In genomic region chr14:51730674-51731073, GRCh38 we compare ENCODE assay signal across 18 cellular contexts.
DNase-seq lines count a peak whose midpoint lies in the region; ATAC-seq and TF ChIP-seq lines count a peak whose summit lies in the region.
"Had no signal": no experiment of that assay in that cellular context is flagged by ENCODE, and none has a peak within 500 bp of the region (broad histone marks: within the 10 kb centered on the region; RNA-seq: fewer than 3 reads in every experiment).

No MANE protein-coding gene starts in this region.

- H3K14ac ChIP-seq in IMR-90 (replicated peaks; ENCODE audit: low read depth, low read length), result no peak overlapping the region

- H3K4me1 ChIP-seq in GM23248 (ENCODE audit: insufficient read depth) (peaks cover 43% of the 10 kb centered on the region), IMR-90 (ENCODE audit: control insufficient read depth, insufficient read depth, low read length) (no peaks in the 10 kb centered on the region), smooth muscle cell (ENCODE audit: low read depth) (no peaks in the 10 kb centered on the region), ovary (ENCODE audit: insufficient read depth) (no peaks in the 10 kb centered on the region)
- H3K4me1 ChIP-seq: BE2C had no signal

- no peak overlapping the region for H2BK5ac ChIP-seq in IMR-90 (ENCODE audit: low read depth, low read length, poor library complexity, severe bottlenecking)

- H2BK120ac ChIP-seq in IMR-90 (ENCODE audit: low read depth, low read length), result no peak overlapping the region

- POLR2A ChIA-PET in IMR-90 (lab: Charles Lee; ENCODE audit: unreplicated experiment), result no interaction called here

- no peaks in the 10 kb centered on the region for H3K9me3 ChIP-seq in GM23248 (ENCODE audit: low read depth)
- H3K9me3 ChIP-seq in IMR-90 (ENCODE audit: control insufficient read depth, insufficient read depth, low read length), result no peaks in the 10 kb centered on the region; the same call in 1 of the 2 replicates
- H3K9me3 ChIP-seq in smooth muscle cell (replicated peaks; ENCODE audit: low read depth), result no peaks in the 10 kb centered on the region
- H3K9me3 ChIP-seq in ovary, result no peaks in the 10 kb centered on the region
- H3K9me3 ChIP-seq: BE2C had no signal

- no TSS peak for BruUV-seq in IMR-90 (replicated peaks; lab: Mats Ljungman, UMichigan)

- no peak overlapping the region for H3K4ac ChIP-seq in IMR-90 (ENCODE audit: low read depth, low read length)

- no peak overlapping the region for H3K56ac ChIP-seq in IMR-90 (ENCODE audit: extremely low read depth, insufficient read depth, low read length)

- H2AK5ac ChIP-seq in IMR-90 (ENCODE audit: low read depth, low read length), result no peak overlapping the region

- H3K79me1 ChIP-seq in IMR-90 (ENCODE audit: low read depth in 1 of 2, low read length in 2 of 2), result peaks cover 9 to 23% of the 10 kb centered on the region in 2 experiments

- H3K4me2 ChIP-seq in GM23248 (ENCODE audit: unreplicated experiment) (no peak overlapping the region), IMR-90 (ENCODE audit: low read depth, low read length) (no peak overlapping the region), smooth muscle cell (no peak overlapping the region)
- H3K4me2 ChIP-seq: GM23338 had no signal

- H4K5ac ChIP-seq in IMR-90 (ENCODE audit: low read depth, low read length), result no peak overlapping the region

- intact Hi-C loops in IMR-90 (cut with micrococcal nuclease) (no loop called here), ovary (cut with DNase I) (no loop called here)

- no peak overlapping the region for H2BK15ac ChIP-seq in IMR-90 (ENCODE audit: low read depth, low read length)

- H3K23ac ChIP-seq in IMR-90 (ENCODE audit: low read depth, low read length), result no peak overlapping the region

- peaks cover 26% of the 10 kb centered on the region for H3K79me2 ChIP-seq in GM23248 (ENCODE audit: insufficient read depth)
- H3K79me2 ChIP-seq in smooth muscle cell (ENCODE audit: low read depth), result no peaks in the 10 kb centered on the region

- CTCF ChIA-PET in IMR-90 (lab: Yijun Ruan, JAX), result no interaction called here

- H2AK9ac ChIP-seq in IMR-90 (replicated peaks; ENCODE audit: low read depth, low read length, poor library complexity), result no peak overlapping the region

- DNase-seq in GM23248 (peak; percentile 17), IMR-90 (peak; percentile 1), left kidney (ENCODE audit: low read depth, low spot score) (peak; percentile 56), smooth muscle cell (lab: John Stamatoyannopoulos, UW; ENCODE audit: unreplicated experiment) (no peak), ovary (no peak), GM13976 (ENCODE audit: low spot score) (no peak)
- no peak for DNase-seq in stimulated activated CD4-positive, alpha-beta T cell treated with anti-CD3 and anti-CD28 coated beads, Interleukin-12 subunit alpha, Interleukin-12 subunit beta, amount 100 ng/mL, for 4 hours
- DNase-seq: ACHN; BE2C; C1 segment of cervical spinal cord; CD4-positive, CD25-positive, alpha-beta regulatory T cell; CD8-positive, alpha-beta memory T cell; COR-L47; GF-D8; HCEC 1CT had no signal

- H4K20me1 ChIP-seq in GM23248 (ENCODE audit: insufficient read depth) (peaks cover 14% of the 10 kb centered on the region; the same call in 1 of the 2 replicates), IMR-90 (ENCODE audit: insufficient read depth, low read length) (peaks cover 10% of the 10 kb centered on the region; the same call in 1 of the 2 replicates), smooth muscle cell (ENCODE audit: low read depth) (peaks cover 52% of the 10 kb centered on the region)

- no peak overlapping the region for H4K8ac ChIP-seq in IMR-90 (ENCODE audit: low read depth in 2 of 2, low read length in 2 of 2)

- H2AFZ ChIP-seq in GM23248 (no peak overlapping the region), IMR-90 (replicated peaks; ENCODE audit: low read length, poor library complexity) (no peak overlapping the region), smooth muscle cell (ENCODE audit: low read depth) (no peak overlapping the region)
- H2AFZ ChIP-seq: GM23338 had no signal

- H2BK20ac ChIP-seq in IMR-90 (ENCODE audit: low read depth, low read length), result no peak overlapping the region

- H3F3A ChIP-seq in GM23248 (ENCODE audit: insufficient read depth), result peaks cover 93% of the 10 kb centered on the region
- H3F3A ChIP-seq in smooth muscle cell (ENCODE audit: low read depth), result peaks cover 51% of the 10 kb centered on the region

- TF ChIP-seq EP300 in ovary (IDR thresholded peaks at IDR 0.05), result no peak

- H3K9me2 ChIP-seq in GM23248 (ENCODE audit: insufficient read depth), result no peaks in the 10 kb centered on the region

- no peak for ATAC-seq in IMR-90 (ENCODE audit: low read depth)
- ATAC-seq: GM23338, K562 had no signal

- H3K18ac ChIP-seq in IMR-90 (ENCODE audit: low read depth, low read length), result no peak overlapping the region

- no peak overlapping the region for H4K91ac ChIP-seq in IMR-90 (ENCODE audit: insufficient read depth, low read depth, low read length)

- no peak; the same call in 1 of the 2 replicates for TF ChIP-seq POLR2A in IMR-90 (IDR thresholded peaks at IDR 0.05; ENCODE audit: low read depth, low read length)
- TF ChIP-seq POLR2A in ovary (IDR thresholded peaks at IDR 0.05), result no peak

- peak overlapping the region; percentile 25 for H3K27ac ChIP-seq in GM23248
- H3K27ac ChIP-seq in IMR-90 (ENCODE audit: insufficient read depth, low read length), result no peak overlapping the region
- peak overlapping the region; percentile 13 for H3K27ac ChIP-seq in smooth muscle cell (ENCODE audit: low read depth)
- H3K27ac ChIP-seq in ovary, result no peak overlapping the region
- H3K27ac ChIP-seq: HL-60 had no signal

- dilution Hi-C loops in IMR-90 (cut with HindIII; ENCODE audit: low sequenced_read_pairs, unreplicated experiment), result no loop called here

- TF ChIP-seq RAD21 in IMR-90 (IDR thresholded peaks at IDR 0.05; ENCODE audit: low read length), result no peak

- TF ChIP-seq CTCF in IMR-90 (conservative IDR thresholded peaks at IDR 0.05; ENCODE audit: low read depth, low read length) (no peak), smooth muscle cell (IDR thresholded peaks at IDR 0.05; ENCODE audit: borderline replicate concordance, insufficient read depth, poor library complexity, severe bottlenecking) (no peak), ovary (IDR thresholded peaks at IDR 0.05) (no peak), GM13976 (IDR thresholded peaks at IDR 0.05; ENCODE audit: borderline replicate concordance, control extremely low read depth, extremely low read depth, insufficient read depth, missing control alignments) (no peak)

- H3K9ac ChIP-seq in GM23248 (no peak overlapping the region), IMR-90 (ENCODE audit: low read depth, low read length) (no peak overlapping the region), smooth muscle cell (ENCODE audit: low read depth) (no peak overlapping the region)

- H3K27me3 ChIP-seq in GM23248 (replicated peaks; ENCODE audit: insufficient read depth), result no peaks in the 10 kb centered on the region
- H3K27me3 ChIP-seq in IMR-90 (ENCODE audit: control insufficient read depth, insufficient read depth, low read length), result no peaks in the 10 kb centered on the region
- H3K27me3 ChIP-seq in smooth muscle cell (ENCODE audit: low read depth), result no peaks in the 10 kb centered on the region
- H3K27me3 ChIP-seq in ovary, result no peaks in the 10 kb centered on the region
- H3K27me3 ChIP-seq: BE2C had no signal

- in situ Hi-C loops in GM23248 (cut with MboI) (no loop called here), IMR-90 (cut with MboI; ENCODE audit: low sequenced_read_pairs) (no loop called here), GM13976 (cut with MboI; ENCODE audit: low sequenced_read_pairs, unreplicated experiment) (no loop called here)

- H3K9me1 ChIP-seq in IMR-90 (ENCODE audit: insufficient read depth, low read length), result peaks cover 8% of the 10 kb centered on the region; the same call in 1 of the 2 replicates

- H3K4me3 ChIP-seq in GM23248 (no peak overlapping the region), IMR-90 (ENCODE audit: insufficient read depth, low read depth, low read length) (no peak overlapping the region), smooth muscle cell (no peak overlapping the region), ovary (no peak overlapping the region)
- H3K4me3 ChIP-seq: GM23338, K562 had no signal

- H3K36me3 ChIP-seq in GM23248 (ENCODE audit: low read depth) (peaks cover 57% of the 10 kb centered on the region), IMR-90 (ENCODE audit: control insufficient read depth, insufficient read depth, low read length) (peaks cover 23% of the 10 kb centered on the region), smooth muscle cell (ENCODE audit: low read depth) (peaks cover 41% of the 10 kb centered on the region), ovary (no peaks in the 10 kb centered on the region)

- WGBS in GM23248 (ENCODE audit: low coverage in 1 of 2, low lambda C conversion rate in 2 of 2, missing lambda C conversion rate in 2 of 2), 2 experiments, result 98% methylated on average over 2 of the region's 2 CpGs
- WGBS in IMR-90 (ENCODE audit: extremely low coverage in 2 of 2, insufficient read length in 1 of 2), 2 experiments, result no CpG with 5 or more reads among the region's 2 CpGs
- WGBS in smooth muscle cell (ENCODE audit: low lambda C conversion rate), result 98% methylated on average over 2 of the region's 2 CpGs
- 91 to 98% (median 93%) methylated on average over 2 of the region's 2 CpGs for WGBS in ovary, 3 donors

TF ChIP-seq in IMR-90, 13 proteins besides CTCF, POLR2A, EP300 and RAD21 (continues in another document):
- TF ChIP-seq BHLHE40 (IDR thresholded peaks at IDR 0.05; ENCODE audit: low read depth, low read length), result no peak
- TF ChIP-seq SMC3 (IDR thresholded peaks at IDR 0.05; ENCODE audit: low read depth, low read length), result no peak
- TF ChIP-seq RFX5 (IDR thresholded peaks at IDR 0.05; ENCODE audit: low read depth, low read length), result no peak
- no peak for TF ChIP-seq USF2 (IDR thresholded peaks at IDR 0.05; ENCODE audit: low read depth, low read length)
- no peak for TF ChIP-seq ELK1 (IDR thresholded peaks at IDR 0.05; ENCODE audit: borderline replicate concordance, low read depth, low read length)
- no peak for TF ChIP-seq CEBPB (IDR thresholded peaks at IDR 0.05; ENCODE audit: low read depth, low read length)

Comparison
In these comparisons a context has a peak if more than half of its experiments do, and no peak if none do; other contexts are left out.
1. DNase-seq: peak in GM23248 (single experiment), IMR-90 (single experiment) and left kidney (single experiment); none in smooth muscle cell (single experiment), ovary (0 of 5), GM13976 (single experiment) and stimulated activated CD4-positive, alpha-beta T cell treated with anti-CD3 and anti-CD28 coated beads, Interleukin-12 subunit alpha, Interleukin-12 subunit beta, amount 100 ng/mL, for 4 hours (single experiment).
2. H3K27ac ChIP-seq: peak in GM23248 (single experiment) and smooth muscle cell (single experiment); none in IMR-90 (single experiment) and ovary (0 of 2).